Comparison of ENCODE assay signal across 29 cellular contexts in the genomic region with DNA sequence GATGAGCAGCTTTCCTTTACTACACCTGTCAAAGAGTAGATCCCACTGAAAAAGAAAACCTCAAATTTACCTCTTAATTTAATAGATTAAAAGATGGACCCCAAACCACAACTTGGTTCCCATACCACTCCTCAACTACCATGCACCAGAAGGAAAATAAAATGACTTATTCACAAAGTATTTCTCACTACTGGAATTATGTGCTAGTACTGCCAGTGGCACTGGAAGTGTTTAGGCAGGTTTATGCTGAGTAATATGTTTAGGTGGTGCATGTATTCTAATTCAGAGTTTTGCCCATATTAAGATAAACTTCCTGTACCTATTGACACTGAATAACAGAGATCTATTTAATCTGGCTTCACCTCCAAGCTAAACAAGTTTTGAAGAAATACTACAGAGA. TPM values are rescaled to one million over a fixed set of nuclear protein-coding genes. Genes with fewer than 3 reads are reported as not detected.
DNase-seq lines count a peak whose midpoint lies in the region; ATAC-seq and TF ChIP-seq lines count a peak whose summit lies in the region.
"Had no signal": no experiment of that assay in that cellular context is flagged by ENCODE, and none has a peak within 500 bp of the region (broad histone marks: within the 10 kb centered on the region; RNA-seq: fewer than 3 reads in every experiment).

No MANE protein-coding gene starts in this region.

- no peak for TF ChIP-seq EP300 in transverse colon (IDR thresholded peaks at IDR 0.05; ENCODE audit: low read depth)

- ATAC-seq in foreskin keratinocyte (peak; percentile 55), GM18861 (IDR thresholded peaks at IDR 0.05; ENCODE audit: unreplicated experiment) (no peak)
- ATAC-seq: upper lobe of right lung had no signal

- no peaks in the 10 kb centered on the region for H3K27me3 ChIP-seq in foreskin keratinocyte
- H3K27me3 ChIP-seq in transverse colon = no peaks in the 10 kb centered on the region
- H3K27me3 ChIP-seq: SJSA1, stomach, upper lobe of right lung had no signal

- no peak for TF ChIP-seq POLR2A in transverse colon (IDR thresholded peaks at IDR 0.05)

- H3K36me3 ChIP-seq in transverse colon = peaks cover 0 to 9% (median 0%) of the 10 kb centered on the region in 4 donors

- no peak for TF ChIP-seq CTCF in foreskin keratinocyte (conservative IDR thresholded peaks at IDR 0.05)
- no peak for TF ChIP-seq CTCF in retinal pigment epithelial cell (conservative IDR thresholded peaks at IDR 0.05; ENCODE audit: low read depth, low read length)
- TF ChIP-seq CTCF in transverse colon (IDR thresholded peaks at IDR 0.05) = no peak

- H3K4me3 ChIP-seq in retinal pigment epithelial cell (ENCODE audit: low read length) (peak overlapping the region; percentile 66), transverse colon (no peak overlapping the region)
- H3K4me3 ChIP-seq: SJSA1, stomach had no signal

- DNase-seq in M059J (ENCODE audit: low read depth) (peak; percentile 75), astrocyte of the hippocampus (ENCODE audit: low read depth, low spot score) (peak; percentile 22), foreskin keratinocyte (peak in 1 of 2 donors; percentile 57), retinal pigment epithelial cell (ENCODE audit: low read depth) (no peak), transverse colon (no peak)
- DNase-seq in activated CD4-positive, alpha-beta T cell treated with anti-CD3 and anti-CD28 coated beads for 48 hours = no peak
- DNase-seq: activated B cell treated with CpG ODN at 0.5 μM for 24 hours; activated CD4-positive, alpha-beta memory T cell treated with anti-CD3 and anti-CD28 coated beads, Interleukin-2, amount 10 ng/mL, durations not matched to agents 7 days and 5 days; activated naive CD4-positive, alpha-beta T cell treated with Interleukin-2 at 50 U/mL for 16 hours; activated T-cell treated with anti-CD3 and anti-CD28 coated beads for 4 hours; amniotic stem cell; COR-L47; DND-41; effector memory CD4-positive, alpha-beta T cell; hypothalamus; kidney; NCI-H1048; NCI-H1930; NCI-H2227 treated with DMSO at 0.1 percent for 48 hours; PC-3; stimulated activated CD4-positive, alpha-beta T cell treated with anti-CD3 and anti-CD28 coated beads, Interleukin-12 subunit alpha, Interleukin-12 subunit beta, amount 100 ng/mL, for 4 hours; stomach; upper lobe of right lung had no signal

- H3K27ac ChIP-seq in foreskin keratinocyte = peak overlapping the region; percentile 12
- no peak overlapping the region for H3K27ac ChIP-seq in transverse colon
- H3K27ac ChIP-seq: KMS-11, SJSA1, upper lobe of right lung had no signal

- intact Hi-C loops in transverse colon (cut with DNase I; ENCODE audit: low total_unique reads) = no loop called here

- in situ Hi-C loops in transverse colon (cut with MboI; ENCODE audit: low pct_ligation_motif_present in 1 of 4, low pct_unique_long_range_greater_than_20kb in 1 of 4, low sequenced_read_pairs in 3 of 4) = loop anchor here (10.0 to 25.0 kb wide), 5 partner anchors 566 to 1149 kb away; no protein-coding TSS in a partner anchor

- no peaks in the 10 kb centered on the region for H3K9me3 ChIP-seq in transverse colon
- H3K9me3 ChIP-seq: SJSA1, stomach, upper lobe of right lung had no signal

- H3K4me1 ChIP-seq in foreskin keratinocyte = peaks cover 31% of the 10 kb centered on the region
- H3K4me1 ChIP-seq in transverse colon = peaks cover 0 to 21% (median 4%) of the 10 kb centered on the region in 4 donors

RNA-seq across cellular contexts. Expression of a gene that starts 6.6 kb away (rescaled TPM):
- 1,040 and 1,179 TPM in 2 replicates for total RNA-seq in M059J (2014; rRNA removed; shearing (Covaris generic))
- total RNA-seq in foreskin keratinocyte (179 and 369 TPM in 2 replicates), transverse colon (10 to 100 TPM in 3 of 4 donors, 1 to 10 TPM in 1; 6.0 to 78.6 (median 40.6) TPM)
- 43.6 and 113 TPM in 2 replicates for polyA plus RNA-seq in foreskin keratinocyte

RNA-seq across cellular contexts. Expression of a gene that starts 37.9 kb away (rescaled TPM):
- total RNA-seq in M059J (2014; rRNA removed; shearing (Covaris generic)) = not detected in 2 replicates
- total RNA-seq in foreskin keratinocyte (not detected in 2 replicates), transverse colon (1 to 10 TPM in 1 of 4 donors, not detected in 3; 3.8 TPM)
- not detected in 2 replicates for polyA plus RNA-seq in foreskin keratinocyte
- total RNA-seq: activated CD4-positive, alpha-beta memory T cell treated with anti-CD3 and anti-CD28 coated beads, Interleukin-2, amount 10 ng/mL, durations not matched to agents 7 days and 5 days; cerebellum; fibroblast of villous mesenchyme; H4; PC-3; SJSA1 had no signal

Comparison
In these comparisons a context has a peak if more than half of its experiments do, and no peak if none do; other contexts are left out.
1. DNase-seq: peak in M059J (single experiment) and astrocyte of the hippocampus (single experiment); none in retinal pigment epithelial cell (single experiment), transverse colon (single experiment) and activated CD4-positive, alpha-beta T cell treated with anti-CD3 and anti-CD28 coated beads for 48 hours (single experiment).